In the genomic region with DNA sequence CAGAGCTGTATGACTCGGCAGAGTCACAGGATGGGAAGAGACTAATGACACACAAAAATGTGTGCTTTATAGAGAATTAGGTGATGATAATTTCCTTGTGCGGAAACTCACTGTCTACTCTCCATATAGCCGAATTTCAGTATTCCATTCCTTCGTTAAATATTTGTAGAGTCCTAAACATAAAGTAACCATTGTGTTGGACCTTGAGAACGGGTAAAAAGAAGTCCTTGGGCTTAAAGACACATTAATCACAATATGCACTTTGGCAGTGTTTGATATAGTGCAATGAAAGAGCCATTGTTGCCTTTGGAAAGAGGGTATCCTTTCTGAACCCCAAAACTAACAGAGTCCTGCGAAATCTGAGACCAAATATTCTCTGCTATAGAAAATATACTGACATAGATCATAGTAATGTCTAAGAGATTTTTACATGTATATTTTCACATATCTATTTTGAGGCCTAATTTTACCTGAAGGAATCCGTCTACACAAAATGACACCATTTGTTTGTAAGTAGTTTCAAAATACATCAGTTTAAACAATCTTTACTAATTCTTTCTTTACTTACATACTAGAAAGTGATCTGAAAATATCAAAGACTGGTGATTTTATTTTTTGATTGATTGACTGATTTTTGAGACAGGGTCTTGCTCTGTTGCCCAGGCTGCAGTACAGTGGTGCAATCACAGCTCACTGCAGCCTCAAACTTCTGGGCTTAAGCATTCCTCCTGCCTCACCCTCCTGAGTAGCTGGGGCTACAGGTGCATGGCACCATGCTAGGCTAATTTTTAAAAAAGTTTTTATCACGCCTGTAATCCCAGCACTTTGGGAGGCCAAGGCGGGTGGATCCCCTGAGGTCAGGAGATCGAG, we compare ENCODE assay signal across 1 cellular context.
TF ChIP-seq lines count a peak whose summit lies in the region.

No MANE protein-coding gene starts in this region.

TF ChIP-seq in HepG2, 621 proteins besides CTCF, POLR2A, EP300 and RAD21 (continued from another document):
- TF ChIP-seq, protein P1, sequence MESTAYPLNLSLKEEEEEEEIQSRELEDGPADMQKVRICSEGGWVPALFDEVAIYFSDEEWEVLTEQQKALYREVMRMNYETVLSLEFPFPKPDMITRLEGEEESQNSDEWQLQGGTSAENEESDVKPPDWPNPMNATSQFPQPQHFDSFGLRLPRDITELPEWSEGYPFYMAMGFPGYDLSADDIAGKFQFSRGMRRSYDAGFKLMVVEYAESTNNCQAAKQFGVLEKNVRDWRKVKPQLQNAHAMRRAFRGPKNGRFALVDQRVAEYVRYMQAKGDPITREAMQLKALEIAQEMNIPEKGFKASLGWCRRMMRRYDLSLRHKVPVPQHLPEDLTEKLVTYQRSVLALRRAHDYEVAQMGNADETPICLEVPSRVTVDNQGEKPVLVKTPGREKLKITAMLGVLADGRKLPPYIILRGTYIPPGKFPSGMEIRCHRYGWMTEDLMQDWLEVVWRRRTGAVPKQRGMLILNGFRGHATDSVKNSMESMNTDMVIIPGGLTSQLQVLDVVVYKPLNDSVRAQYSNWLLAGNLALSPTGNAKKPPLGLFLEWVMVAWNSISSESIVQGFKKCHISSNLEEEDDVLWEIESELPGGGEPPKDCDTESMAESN (CRISPR knock-in tag; conservative IDR thresholded peaks at IDR 0.05), result no peak
- 0 out of 2 replicates have a peak, but pooled peaks have one; percentile 50 for TF ChIP-seq ZNF3 (CRISPR knock-in tag; IDR thresholded peaks at IDR 0.05)
- TF ChIP-seq, protein P2, sequence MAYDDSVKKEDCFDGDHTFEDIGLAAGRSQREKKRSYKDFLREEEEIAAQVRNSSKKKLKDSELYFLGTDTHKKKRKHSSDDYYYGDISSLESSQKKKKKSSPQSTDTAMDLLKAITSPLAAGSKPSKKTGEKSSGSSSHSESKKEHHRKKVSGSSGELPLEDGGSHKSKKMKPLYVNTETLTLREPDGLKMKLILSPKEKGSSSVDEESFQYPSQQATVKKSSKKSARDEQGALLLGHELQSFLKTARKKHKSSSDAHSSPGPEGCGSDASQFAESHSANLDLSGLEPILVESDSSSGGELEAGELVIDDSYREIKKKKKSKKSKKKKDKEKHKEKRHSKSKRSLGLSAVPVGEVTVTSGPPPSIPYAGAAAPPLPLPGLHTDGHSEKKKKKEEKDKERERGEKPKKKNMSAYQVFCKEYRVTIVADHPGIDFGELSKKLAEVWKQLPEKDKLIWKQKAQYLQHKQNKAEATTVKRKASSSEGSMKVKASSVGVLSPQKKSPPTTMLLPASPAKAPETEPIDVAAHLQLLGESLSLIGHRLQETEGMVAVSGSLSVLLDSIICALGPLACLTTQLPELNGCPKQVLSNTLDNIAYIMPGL (CRISPR knock-in tag; IDR thresholded peaks at IDR 0.05; ENCODE audit: borderline replicate concordance in 1 of 2, low read depth in 1 of 2), result no peak
- no peak for TF ChIP-seq ZNF547 (CRISPR knock-in tag; IDR thresholded peaks at IDR 0.05)
- no peak for TF ChIP-seq PITX1 (CRISPR knock-in tag; IDR thresholded peaks at IDR 0.05)
- TF ChIP-seq, protein P3, sequence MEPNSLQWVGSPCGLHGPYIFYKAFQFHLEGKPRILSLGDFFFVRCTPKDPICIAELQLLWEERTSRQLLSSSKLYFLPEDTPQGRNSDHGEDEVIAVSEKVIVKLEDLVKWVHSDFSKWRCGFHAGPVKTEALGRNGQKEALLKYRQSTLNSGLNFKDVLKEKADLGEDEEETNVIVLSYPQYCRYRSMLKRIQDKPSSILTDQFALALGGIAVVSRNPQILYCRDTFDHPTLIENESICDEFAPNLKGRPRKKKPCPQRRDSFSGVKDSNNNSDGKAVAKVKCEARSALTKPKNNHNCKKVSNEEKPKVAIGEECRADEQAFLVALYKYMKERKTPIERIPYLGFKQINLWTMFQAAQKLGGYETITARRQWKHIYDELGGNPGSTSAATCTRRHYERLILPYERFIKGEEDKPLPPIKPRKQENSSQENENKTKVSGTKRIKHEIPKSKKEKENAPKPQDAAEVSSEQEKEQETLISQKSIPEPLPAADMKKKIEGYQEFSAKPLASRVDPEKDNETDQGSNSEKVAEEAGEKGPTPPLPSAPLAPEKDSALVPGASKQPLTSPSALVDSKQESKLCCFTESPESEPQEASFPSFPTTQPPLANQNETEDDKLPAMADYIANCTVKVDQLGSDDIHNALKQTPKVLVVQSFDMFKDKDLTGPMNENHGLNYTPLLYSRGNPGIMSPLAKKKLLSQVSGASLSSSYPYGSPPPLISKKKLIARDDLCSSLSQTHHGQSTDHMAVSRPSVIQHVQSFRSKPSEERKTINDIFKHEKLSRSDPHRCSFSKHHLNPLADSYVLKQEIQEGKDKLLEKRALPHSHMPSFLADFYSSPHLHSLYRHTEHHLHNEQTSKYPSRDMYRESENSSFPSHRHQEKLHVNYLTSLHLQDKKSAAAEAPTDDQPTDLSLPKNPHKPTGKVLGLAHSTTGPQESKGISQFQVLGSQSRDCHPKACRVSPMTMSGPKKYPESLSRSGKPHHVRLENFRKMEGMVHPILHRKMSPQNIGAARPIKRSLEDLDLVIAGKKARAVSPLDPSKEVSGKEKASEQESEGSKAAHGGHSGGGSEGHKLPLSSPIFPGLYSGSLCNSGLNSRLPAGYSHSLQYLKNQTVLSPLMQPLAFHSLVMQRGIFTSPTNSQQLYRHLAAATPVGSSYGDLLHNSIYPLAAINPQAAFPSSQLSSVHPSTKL (CRISPR knock-in tag; IDR thresholded peaks at IDR 0.05), result 0 out of 2 replicates have a peak, but pooled peaks have one; percentile 12
- TF ChIP-seq IRF2 (CRISPR knock-in tag; IDR thresholded peaks at IDR 0.05), result no peak
- no peak for TF ChIP-seq SALL2 (CRISPR knock-in tag; IDR thresholded peaks at IDR 0.05)
- no peak for TF ChIP-seq FOSL2 (CRISPR knock-in tag; IDR thresholded peaks at IDR 0.05)
- TF ChIP-seq NCOA2 (CRISPR knock-in tag; IDR thresholded peaks at IDR 0.05), result peak; percentile 15; the same call in 1 of the 2 replicates
- no peak for TF ChIP-seq ZBTB3 (CRISPR knock-in tag; IDR thresholded peaks at IDR 0.05; ENCODE audit: borderline replicate concordance, low read depth)
- TF ChIP-seq, protein P4, sequence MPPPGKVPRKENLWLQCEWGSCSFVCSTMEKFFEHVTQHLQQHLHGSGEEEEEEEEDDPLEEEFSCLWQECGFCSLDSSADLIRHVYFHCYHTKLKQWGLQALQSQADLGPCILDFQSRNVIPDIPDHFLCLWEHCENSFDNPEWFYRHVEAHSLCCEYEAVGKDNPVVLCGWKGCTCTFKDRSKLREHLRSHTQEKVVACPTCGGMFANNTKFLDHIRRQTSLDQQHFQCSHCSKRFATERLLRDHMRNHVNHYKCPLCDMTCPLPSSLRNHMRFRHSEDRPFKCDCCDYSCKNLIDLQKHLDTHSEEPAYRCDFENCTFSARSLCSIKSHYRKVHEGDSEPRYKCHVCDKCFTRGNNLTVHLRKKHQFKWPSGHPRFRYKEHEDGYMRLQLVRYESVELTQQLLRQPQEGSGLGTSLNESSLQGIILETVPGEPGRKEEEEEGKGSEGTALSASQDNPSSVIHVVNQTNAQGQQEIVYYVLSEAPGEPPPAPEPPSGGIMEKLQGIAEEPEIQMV (CRISPR knock-in tag; IDR thresholded peaks at IDR 0.05; ENCODE audit: low read depth), result no peak
- no peak for TF ChIP-seq ATM (IDR thresholded peaks at IDR 0.05; ENCODE audit: borderline replicate concordance)
- TF ChIP-seq, protein P5, sequence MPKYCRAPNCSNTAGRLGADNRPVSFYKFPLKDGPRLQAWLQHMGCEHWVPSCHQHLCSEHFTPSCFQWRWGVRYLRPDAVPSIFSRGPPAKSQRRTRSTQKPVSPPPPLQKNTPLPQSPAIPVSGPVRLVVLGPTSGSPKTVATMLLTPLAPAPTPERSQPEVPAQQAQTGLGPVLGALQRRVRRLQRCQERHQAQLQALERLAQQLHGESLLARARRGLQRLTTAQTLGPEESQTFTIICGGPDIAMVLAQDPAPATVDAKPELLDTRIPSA (CRISPR knock-in tag; IDR thresholded peaks at IDR 0.05; ENCODE audit: borderline replicate concordance), result no peak
- no peak for TF ChIP-seq TBX2 (CRISPR knock-in tag; IDR thresholded peaks at IDR 0.05; ENCODE audit: borderline replicate concordance)
- TF ChIP-seq, protein P6, sequence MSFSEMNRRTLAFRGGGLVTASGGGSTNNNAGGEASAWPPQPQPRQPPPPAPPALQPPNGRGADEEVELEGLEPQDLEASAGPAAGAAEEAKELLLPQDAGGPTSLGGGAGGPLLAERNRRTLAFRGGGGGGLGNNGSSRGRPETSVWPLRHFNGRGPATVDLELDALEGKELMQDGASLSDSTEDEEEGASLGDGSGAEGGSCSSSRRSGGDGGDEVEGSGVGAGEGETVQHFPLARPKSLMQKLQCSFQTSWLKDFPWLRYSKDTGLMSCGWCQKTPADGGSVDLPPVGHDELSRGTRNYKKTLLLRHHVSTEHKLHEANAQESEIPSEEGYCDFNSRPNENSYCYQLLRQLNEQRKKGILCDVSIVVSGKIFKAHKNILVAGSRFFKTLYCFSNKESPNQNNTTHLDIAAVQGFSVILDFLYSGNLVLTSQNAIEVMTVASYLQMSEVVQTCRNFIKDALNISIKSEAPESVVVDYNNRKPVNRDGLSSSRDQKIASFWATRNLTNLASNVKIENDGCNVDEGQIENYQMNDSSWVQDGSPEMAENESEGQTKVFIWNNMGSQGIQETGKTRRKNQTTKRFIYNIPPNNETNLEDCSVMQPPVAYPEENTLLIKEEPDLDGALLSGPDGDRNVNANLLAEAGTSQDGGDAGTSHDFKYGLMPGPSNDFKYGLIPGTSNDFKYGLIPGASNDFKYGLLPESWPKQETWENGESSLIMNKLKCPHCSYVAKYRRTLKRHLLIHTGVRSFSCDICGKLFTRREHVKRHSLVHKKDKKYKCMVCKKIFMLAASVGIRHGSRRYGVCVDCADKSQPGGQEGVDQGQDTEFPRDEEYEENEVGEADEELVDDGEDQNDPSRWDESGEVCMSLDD (CRISPR knock-in tag; IDR thresholded peaks at IDR 0.05; ENCODE audit: borderline replicate concordance), result peak; percentile 97
- TF ChIP-seq ZNF563 (CRISPR knock-in tag; IDR thresholded peaks at IDR 0.05), result no peak
- TF ChIP-seq ZNF746 (CRISPR knock-in tag; IDR thresholded peaks at IDR 0.05), result no peak
- TF ChIP-seq CHD2 (IDR thresholded peaks at IDR 0.05; ENCODE audit: low read depth, low read length), result no peak
- TF ChIP-seq, protein P7, sequence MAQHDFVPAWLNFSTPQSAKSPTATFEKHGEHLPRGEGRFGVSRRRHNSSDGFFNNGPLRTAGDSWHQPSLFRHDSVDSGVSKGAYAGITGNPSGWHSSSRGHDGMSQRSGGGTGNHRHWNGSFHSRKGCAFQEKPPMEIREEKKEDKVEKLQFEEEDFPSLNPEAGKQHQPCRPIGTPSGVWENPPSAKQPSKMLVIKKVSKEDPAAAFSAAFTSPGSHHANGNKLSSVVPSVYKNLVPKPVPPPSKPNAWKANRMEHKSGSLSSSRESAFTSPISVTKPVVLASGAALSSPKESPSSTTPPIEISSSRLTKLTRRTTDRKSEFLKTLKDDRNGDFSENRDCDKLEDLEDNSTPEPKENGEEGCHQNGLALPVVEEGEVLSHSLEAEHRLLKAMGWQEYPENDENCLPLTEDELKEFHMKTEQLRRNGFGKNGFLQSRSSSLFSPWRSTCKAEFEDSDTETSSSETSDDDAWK (CRISPR knock-in tag; IDR thresholded peaks at IDR 0.05), result no peak
- no peak for TF ChIP-seq NFIC (IDR thresholded peaks at IDR 0.05; ENCODE audit: low read length)
- TF ChIP-seq BCL6 (CRISPR knock-in tag; IDR thresholded peaks at IDR 0.05), result peak; percentile 11; the same call in 1 of the 2 replicates
- TF ChIP-seq ZNF121 (CRISPR knock-in tag; IDR thresholded peaks at IDR 0.05), result peak; percentile 94
- TF ChIP-seq HNRNPH1 (optimal IDR thresholded peaks at IDR 0.05; ENCODE audit: low read depth, low read length), result no peak
